8 cellular contexts compared by ENCODE assay signal in the genomic region with DNA sequence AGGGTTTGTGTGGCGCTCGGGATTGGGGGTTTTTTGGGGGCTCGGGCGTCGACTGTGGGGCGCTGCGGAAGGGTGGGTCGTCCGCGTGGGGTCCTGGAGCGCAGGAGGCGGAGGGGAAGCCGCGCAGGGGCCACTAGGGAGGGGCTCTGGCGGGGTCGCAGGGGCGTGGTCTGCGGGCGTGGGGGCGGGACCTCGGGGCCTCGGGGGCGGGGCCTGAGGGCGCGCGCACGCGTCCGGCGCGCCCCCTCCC. TPM values are rescaled to one million over a fixed set of nuclear protein-coding genes. Genes with fewer than 3 reads are reported as not detected.
DNase-seq lines count a peak whose midpoint lies in the region; ATAC-seq and TF ChIP-seq lines count a peak whose summit lies in the region.
"Not testable (repeated sequence)": the region's sequence is repeated elsewhere in the genome, so short reads cannot be mapped to it uniquely, and the experiment has no call there.

A gene (plus strand): TSS at position 228 of the 250 bp plus-strand sequence. CDS start 45,754 bp downstream, outside the sequence.

- POLR2A ChIA-PET in activated CD8-positive, alpha-beta memory T cell treated with anti-CD3 and anti-CD28 coated beads for 36 hours (lab: Charles Lee): not testable (repeated sequence)

- H3K27me3 ChIP-seq in mucosa of stomach (ENCODE audit: control insufficient read depth, insufficient read depth, low read length); vagina: not testable (repeated sequence)

- peak within 1 kb of the TSS; percentile 87 for H3K9ac ChIP-seq in mucosa of stomach (ENCODE audit: low read length)

- not testable (repeated sequence) for H3K36me3 ChIP-seq in mucosa of stomach (ENCODE audit: control insufficient read depth, insufficient read depth, low read length); vagina

- peak; percentile 95 for ATAC-seq in Right ventricle myocardium superior (ENCODE audit: poor library complexity)

- not testable (repeated sequence) for TF ChIP-seq CTCF in cardiac fibroblast (IDR thresholded peaks at IDR 0.05; ENCODE audit: low read depth, low read length); vagina (IDR thresholded peaks at IDR 0.05)

- DNase-seq in NAMALWA (ENCODE audit: low spot score): peak; percentile 31
- DNase-seq in cardiac fibroblast (ENCODE audit: low read depth in 2 of 2): peak; percentile 54 to 79
- DNase-seq in Right ventricle myocardium superior: peak; percentile 86
- peak; percentile 16 to 50 for DNase-seq in stimulated activated CD4-positive, alpha-beta T cell treated with anti-CD3 and anti-CD28 coated beads, Interleukin-1b, Interleukin-23, amount 100 ng/mL, for 1 hour (ENCODE audit: low read depth in 2 of 2)
- not testable (repeated sequence) for DNase-seq in vagina (ENCODE audit: extremely low spot score in 2 of 2)

- H3K4me1 ChIP-seq in mucosa of stomach (ENCODE audit: control insufficient read depth, insufficient read depth, low read length): not testable (repeated sequence)
- H3K4me1 ChIP-seq in vagina: peaks cover 39% of the 10 kb centered on the region

- CTCF ChIA-PET in activated CD8-positive, alpha-beta memory T cell treated with anti-CD3 and anti-CD28 coated beads for 36 hours (lab: Charles Lee): not testable (repeated sequence)

- H3K27ac ChIP-seq in vagina: peak within 1 kb of the TSS; percentile 92

- peak within 1 kb of the TSS; percentile 97 for H3K4me3 ChIP-seq in GM08714 (ENCODE audit: low read length)
- H3K4me3 ChIP-seq in cardiac fibroblast (replicated peaks in 1 of 2; ENCODE audit: low read depth in 2 of 2, low read length in 2 of 2): peak within 1 kb of the TSS; percentile 93 to 99
- H3K4me3 ChIP-seq in mucosa of stomach (ENCODE audit: low read length): peak within 1 kb of the TSS; percentile 82
- H3K4me3 ChIP-seq in vagina: peak within 1 kb of the TSS; percentile 49 to 74

- H3K9me3 ChIP-seq in mucosa of stomach (ENCODE audit: control insufficient read depth, low read length); vagina: not testable (repeated sequence)

- intact Hi-C loops in Right ventricle myocardium superior (cut with DNase I); vagina (cut with DNase I): not testable (repeated sequence)

- TF ChIP-seq POLR2A in vagina (IDR thresholded peaks at IDR 0.05): not testable (repeated sequence)

RNA-seq across cellular contexts. Expression of the gene that starts here (rescaled TPM):
- 10 to 100 TPM; 10.2 to 11.5 TPM for total RNA-seq in activated CD8-positive, alpha-beta memory T cell treated with anti-CD3 and anti-CD28 coated beads for 36 hours
- total RNA-seq in Right ventricle myocardium superior (91.0 TPM), vagina (65.6 TPM)
